Comparison of ENCODE assay signal across 4 cellular contexts in the genomic region with DNA sequence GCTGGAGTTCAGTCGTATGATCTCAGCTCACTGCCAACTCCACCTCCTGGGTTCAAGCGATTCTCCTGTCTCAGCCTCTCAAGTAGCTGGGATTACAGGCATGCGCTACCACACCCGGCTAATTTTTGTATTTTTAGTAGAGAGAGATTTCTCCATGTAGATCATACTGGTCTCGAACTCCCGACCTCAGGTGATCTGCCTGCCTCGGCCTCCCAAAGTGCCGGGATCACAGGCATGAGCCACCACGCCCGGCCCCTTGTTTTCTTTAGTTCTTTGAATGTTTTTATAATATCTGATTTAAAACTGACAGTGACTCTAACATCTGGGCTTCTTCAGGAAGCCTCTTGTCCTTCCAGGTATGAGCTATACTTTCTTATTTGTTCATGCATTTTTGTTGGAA.
DNase-seq lines count a peak whose midpoint lies in the region; ATAC-seq and TF ChIP-seq lines count a peak whose summit lies in the region.
"Not testable (repeated sequence)": the region's sequence is repeated elsewhere in the genome, so short reads cannot be mapped to it uniquely, and the experiment has no call there.

No MANE protein-coding gene starts in this region.

- intact Hi-C loops in lower lobe of right lung (cut with DNase I); upper lobe of right lung (cut with DNase I): not testable (repeated sequence)

- peak; percentile 13 for DNase-seq in lower lobe of right lung
- not testable (repeated sequence) for DNase-seq in progenitor cell of endocrine pancreas (ENCODE audit: low spot score, unreplicated experiment)
- DNase-seq in upper lobe of right lung = peak; percentile 19

- not testable (repeated sequence) for ATAC-seq in lower lobe of right lung, upper lobe of right lung

- not testable (repeated sequence) for H3K4me2 ChIP-seq in neural cell (ENCODE audit: low read length)

- not testable (repeated sequence) for H3K79me2 ChIP-seq in neural cell (replicated peaks; ENCODE audit: insufficient read depth, low read length)

- TF ChIP-seq RAD21 in neural cell (conservative IDR thresholded peaks at IDR 0.05) = not testable (repeated sequence)

- H3K4me1 ChIP-seq in lower lobe of right lung, upper lobe of right lung: not testable (repeated sequence)

- H3K9me2 ChIP-seq in neural cell (ENCODE audit: insufficient read depth, low read length) = not testable (repeated sequence)

- H3K27me3 Mint-ChIP-seq in progenitor cell of endocrine pancreas = not testable (repeated sequence)

- H3K27ac ChIP-seq in lower lobe of right lung, upper lobe of right lung: not testable (repeated sequence)
- H3K27ac ChIP-seq in neural cell (ENCODE audit: low read length) = peak overlapping the region; percentile 52

- not testable (repeated sequence) for H2AFZ ChIP-seq in neural cell (ENCODE audit: low read depth, low read length)

- not testable (repeated sequence) for H3K4me1 Mint-ChIP-seq in progenitor cell of endocrine pancreas (ENCODE audit: low read depth)

- not testable (repeated sequence) for H3F3A ChIP-seq in neural cell (ENCODE audit: insufficient read depth, low read length, poor library complexity, severe bottlenecking)

- not testable (repeated sequence) for H3K4me3 ChIP-seq in lower lobe of right lung; neural cell (ENCODE audit: low read length); upper lobe of right lung

- not testable (repeated sequence) for H3K9ac ChIP-seq in neural cell (ENCODE audit: low read length)

- not testable (repeated sequence) for H3K4me3 Mint-ChIP-seq in progenitor cell of endocrine pancreas (ENCODE audit: low read depth)

- not testable (repeated sequence) for H3K9me3 ChIP-seq in lower lobe of right lung; neural cell (ENCODE audit: low read length); upper lobe of right lung

- not testable (repeated sequence) for H3K27me3 ChIP-seq in lower lobe of right lung (ENCODE audit: low read depth); neural cell (ENCODE audit: insufficient read depth, low read depth, low read length); upper lobe of right lung

- H3K36me3 Mint-ChIP-seq in progenitor cell of endocrine pancreas (ENCODE audit: insufficient read depth) = not testable (repeated sequence)

- not testable (repeated sequence) for TF ChIP-seq CTCF in lower lobe of right lung (IDR thresholded peaks at IDR 0.05); neural cell (IDR thresholded peaks at IDR 0.05; ENCODE audit: poor library complexity, severe bottlenecking); progenitor cell of endocrine pancreas (IDR thresholded peaks at IDR 0.05; ENCODE audit: unreplicated experiment); upper lobe of right lung (IDR thresholded peaks at IDR 0.05)

- H4K20me1 ChIP-seq in neural cell (ENCODE audit: insufficient read depth) = not testable (repeated sequence)

- not testable (repeated sequence) for H3K36me3 ChIP-seq in lower lobe of right lung; neural cell (ENCODE audit: insufficient read depth, low read length); upper lobe of right lung

- H3K9me3 Mint-ChIP-seq in progenitor cell of endocrine pancreas (ENCODE audit: low read depth) = not testable (repeated sequence)

- not testable (repeated sequence) for TF ChIP-seq EP300 in neural cell (conservative IDR thresholded peaks at IDR 0.05; ENCODE audit: poor library complexity, severe bottlenecking)

- peak overlapping the region; percentile 41 for H3K27ac Mint-ChIP-seq in progenitor cell of endocrine pancreas
